ENCODE assay signal across 16 cellular contexts in the genomic region with DNA sequence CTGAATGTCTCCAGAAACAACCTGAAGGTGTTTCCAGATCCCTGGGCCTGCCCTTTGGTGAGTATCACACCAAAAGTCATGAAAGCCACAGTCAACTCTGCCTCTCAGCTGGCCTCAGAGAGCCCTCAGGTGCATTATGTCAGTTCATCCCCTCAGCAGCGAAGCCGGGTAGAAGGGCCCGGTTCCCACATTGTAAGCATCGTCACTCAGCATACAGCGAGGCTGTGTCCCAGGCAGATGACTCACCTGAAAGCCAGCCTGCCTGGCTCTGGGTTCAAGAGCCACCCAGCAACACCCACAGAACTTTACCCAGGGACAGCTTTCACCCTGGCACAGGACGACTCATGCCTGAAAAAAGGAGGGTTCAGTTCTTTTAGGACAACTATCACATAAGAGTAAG.
DNase-seq lines count a peak whose midpoint lies in the region; ATAC-seq and TF ChIP-seq lines count a peak whose summit lies in the region.
"Had no signal": no experiment of that assay in that cellular context is flagged by ENCODE, and none has a peak within 500 bp of the region (broad histone marks: within the 10 kb centered on the region; RNA-seq: fewer than 3 reads in every experiment).

No MANE protein-coding gene starts in this region.

- no peak overlapping the region for H3K23ac ChIP-seq in H9 (ENCODE audit: insufficient read length, low read depth, low read length)

- H3K4me3 ChIP-seq in SJSA1 (no peak overlapping the region), sigmoid colon (no peak overlapping the region)

- peaks cover 29% of the 10 kb centered on the region for H3K27me3 Mint-ChIP-seq in H9 (ENCODE audit: low read depth)
- H3K27me3 Mint-ChIP-seq: B cell, IgD-negative memory B cell had no signal

- H3K36me3 ChIP-seq in SJSA1 (peaks cover 17% of the 10 kb centered on the region), sigmoid colon (peaks cover 0 to 32% (median 2%) of the 10 kb centered on the region in 4 donors)

- no peaks in the 10 kb centered on the region for H3K79me2 ChIP-seq in H9 (ENCODE audit: insufficient read depth, low read length)

- no peak overlapping the region for H3K4me3 Mint-ChIP-seq in H9
- H3K4me3 Mint-ChIP-seq: B cell; CD8-positive, alpha-beta T cell had no signal

- H3K79me1 ChIP-seq in H9 (ENCODE audit: insufficient read depth, low read depth, low read length, poor library complexity, severe bottlenecking), result no peaks in the 10 kb centered on the region

- no peak overlapping the region for H3K4me2 ChIP-seq in H9 (ENCODE audit: insufficient read depth, insufficient read length, low read length)

- no peak overlapping the region for H3K27ac ChIP-seq in H9 (ENCODE audit: insufficient read length, low read depth, low read length)
- H3K27ac ChIP-seq in SJSA1, result peak overlapping the region; percentile 46
- no peak overlapping the region for H3K27ac ChIP-seq in sigmoid colon

- no peak overlapping the region for H3T11ph ChIP-seq in H9 (ENCODE audit: low read length)

- H3K4me1 Mint-ChIP-seq in H9, result peaks cover 42 to 47% of the 10 kb centered on the region in 2 experiments

- no peak overlapping the region for H2BK5ac ChIP-seq in H9 (ENCODE audit: insufficient read length, low read length)

- H4K8ac ChIP-seq in H9 (replicated peaks; ENCODE audit: insufficient read length, low read depth, low read length), result no peak overlapping the region

- H2BK12ac ChIP-seq in H9 (ENCODE audit: insufficient read length, low read depth, low read length), result no peak overlapping the region

- no peak overlapping the region for H2AK5ac ChIP-seq in H9 (ENCODE audit: insufficient read length, low read length)

- H2BK15ac ChIP-seq in H9 (ENCODE audit: low read depth, low read length), result no peak overlapping the region

- H3K4ac ChIP-seq in H9 (ENCODE audit: low read depth, low read length), result no peak overlapping the region

- H3K36me3 Mint-ChIP-seq in H9 (ENCODE audit: insufficient read depth in 1 of 3, low read depth in 3 of 3), result peaks cover 0 to 2% (median 0%) of the 10 kb centered on the region in 3 experiments; a peak in 2 of 7 replicates
- H3K36me3 Mint-ChIP-seq: CD8-positive, alpha-beta T cell had no signal

- H3K9me3 ChIP-seq in H9 (ENCODE audit: control insufficient read depth, low read depth, low read length) (no peaks in the 10 kb centered on the region), SJSA1 (replicated peaks) (no peaks in the 10 kb centered on the region), sigmoid colon (no peaks in the 10 kb centered on the region)

- TF ChIP-seq POLR2A in sigmoid colon (IDR thresholded peaks at IDR 0.05), result no peak

- peak; percentile 30 for DNase-seq in H9
- DNase-seq in SJSA1 (ENCODE audit: low read depth in 1 of 2, low spot score in 2 of 2), result peak in 1 of 2 experiments; percentile 52
- peak; percentile 57 for DNase-seq in islet precursor cell
- DNase-seq in sigmoid colon, result peak; percentile 34
- DNase-seq: NCI-H187 treated with DMSO at 0.1 percent for 48 hours, NCI-H2171, NCI-H446 treated with DMSO at 0.1 percent for 48 hours, NCI-H748 treated with DMSO at 0.1 percent for 48 hours, PC-3 had no signal

- no peak for TF ChIP-seq EP300 in sigmoid colon (IDR thresholded peaks at IDR 0.05)

- no peaks in the 10 kb centered on the region for H3K27me3 ChIP-seq in H9 (ENCODE audit: insufficient read depth, low read length)
- H3K27me3 ChIP-seq in SJSA1 (replicated peaks), result no peaks in the 10 kb centered on the region
- H3K27me3 ChIP-seq in sigmoid colon, result no peaks in the 10 kb centered on the region

- no peak overlapping the region for H3K18ac ChIP-seq in H9 (ENCODE audit: insufficient read length, low read depth, low read length)

- H3K9me3 Mint-ChIP-seq in H9, result peaks cover 1% of the 10 kb centered on the region in 2 experiments; a peak in 4 of 5 replicates
- H3K9me3 Mint-ChIP-seq: CD8-positive, alpha-beta T cell; IgD-negative memory B cell had no signal

- no peak overlapping the region for H3K27ac Mint-ChIP-seq in H9
- H3K27ac Mint-ChIP-seq: B cell; CD8-positive, alpha-beta T cell; IgD-negative memory B cell had no signal

- TF ChIP-seq CTCF in H9 (conservative IDR thresholded peaks at IDR 0.05) (no peak), sigmoid colon (IDR thresholded peaks at IDR 0.05) (no peak)

- peaks cover 2% of the 10 kb centered on the region for H4K20me1 ChIP-seq in H9 (ENCODE audit: control insufficient read depth, insufficient read depth, insufficient read length)

- intact Hi-C loops in sigmoid colon (cut with DNase I), result no loop called here

- WGBS in H9 (ENCODE audit: extremely low coverage, insufficient read length, low lambda C conversion rate), result no CpG with 5 or more reads among the region's 6 CpGs
- 92 to 95% methylated on average over 6 of the region's 6 CpGs for WGBS in sigmoid colon, 2 donors

- H2BK20ac ChIP-seq in H9 (ENCODE audit: low read depth, low read length, poor library complexity, severe bottlenecking), result no peak overlapping the region

- H3K9ac ChIP-seq in H9 (ENCODE audit: extremely low read depth, insufficient read length, low read length), result no peak overlapping the region

- no peak overlapping the region for H3K14ac ChIP-seq in H9 (ENCODE audit: insufficient read depth, low read length)

- H3K4me1 ChIP-seq in H9 (ENCODE audit: insufficient read depth, low read length) (peaks cover 7% of the 10 kb centered on the region), SJSA1 (replicated peaks) (peaks cover 43% of the 10 kb centered on the region), sigmoid colon (peaks cover 0 to 21% (median 14%) of the 10 kb centered on the region in 4 donors)

- H2AFZ ChIP-seq in H9 (ENCODE audit: low read length), result no peak overlapping the region

- no peak overlapping the region for H3K56ac ChIP-seq in H9 (ENCODE audit: insufficient read length, low read depth, low read length)

- H2BK120ac ChIP-seq in H9 (ENCODE audit: low read depth, low read length, poor library complexity, severe bottlenecking), result no peak overlapping the region

- H4K5ac ChIP-seq in H9 (ENCODE audit: insufficient read length, low read depth, low read length), result no peak overlapping the region

- H3K23me2 ChIP-seq in H9 (ENCODE audit: insufficient read length, low read depth, low read length, poor library complexity, severe bottlenecking), result peaks cover 6% of the 10 kb centered on the region

- ATAC-seq in GM19035 (IDR thresholded peaks at IDR 0.05; ENCODE audit: unreplicated experiment), result no peak
- no peak for ATAC-seq in HG03025 (IDR thresholded peaks at IDR 0.05; ENCODE audit: low FRiP score, unreplicated experiment)
- ATAC-seq in GM19395 (IDR thresholded peaks at IDR 0.05; ENCODE audit: unreplicated experiment), result no peak
- ATAC-seq: CD8-positive, alpha-beta T cell; HCT116; PC-3 had no signal

- H4K91ac ChIP-seq in H9 (ENCODE audit: insufficient read length, low read depth, low read length), result no peak overlapping the region
